8 cellular contexts compared by ENCODE assay signal in genomic region chrX:119488749-119489148, GRCh38. TPM values are rescaled to one million over a fixed set of nuclear protein-coding genes. Genes with fewer than 3 reads are reported as not detected.
DNase-seq lines count a peak whose midpoint lies in the region; ATAC-seq and TF ChIP-seq lines count a peak whose summit lies in the region.

No MANE protein-coding gene starts in this region.

- ATAC-seq in lower lobe of right lung (peak; percentile 63 to 68), upper lobe of left lung (ENCODE audit: low FRiP score in 2 of 2) (peak; percentile 56 to 59), HG02759 (IDR thresholded peaks at IDR 0.05; ENCODE audit: unreplicated experiment) (no peak), HG03039 (IDR thresholded peaks at IDR 0.05; ENCODE audit: unreplicated experiment) (no peak)

- intact Hi-C loops in lower lobe of right lung (cut with DNase I): no loop called here

- TF ChIP-seq CTCF in HFF-Myc (IDR thresholded peaks at IDR 0.05; ENCODE audit: low read depth, low read length, missing control alignments) (peak; percentile 47), lower lobe of right lung (IDR thresholded peaks at IDR 0.05) (peak; percentile 54), upper lobe of left lung (IDR thresholded peaks at IDR 0.05) (peak in 5 of 6 experiments; percentile 45 to 55 (median 50))

- H3K36me3 ChIP-seq in lower lobe of right lung (no peaks in the 10 kb centered on the region), upper lobe of left lung (no peaks in the 10 kb centered on the region)

- H3K4me1 ChIP-seq in lower lobe of right lung (no peaks in the 10 kb centered on the region), upper lobe of left lung (no peaks in the 10 kb centered on the region)

- 9 to 29% methylated on average over 8 of the region's 8 CpGs for whole genome bisulfite sequencing in upper lobe of left lung, 2 donors

- no peaks in the 10 kb centered on the region for H3K27me3 ChIP-seq in lower lobe of right lung (ENCODE audit: low read depth)
- no peaks in the 10 kb centered on the region for H3K27me3 ChIP-seq in upper lobe of left lung

- peak; percentile 56 for DNase-seq in D341Med (ENCODE audit: low spot score)
- DNase-seq in HFF-Myc (ENCODE audit: extremely low read depth, low read depth): no peak
- peak; percentile 40 for DNase-seq in RPMI7951 (ENCODE audit: low read depth)
- DNase-seq in cerebellum (ENCODE audit: low spot score): peak; percentile 51
- peak; percentile 47 for DNase-seq in lower lobe of right lung
- DNase-seq in upper lobe of left lung: peak in 1 of 2 donors; percentile 52

- TF ChIP-seq POLR2A in upper lobe of left lung (IDR thresholded peaks at IDR 0.05): no peak

- no peak overlapping the region for H3K4me3 ChIP-seq in HFF-Myc (replicated peaks; ENCODE audit: low read depth, low read length)
- no peak overlapping the region for H3K4me3 ChIP-seq in lower lobe of right lung
- no peak overlapping the region for H3K4me3 ChIP-seq in upper lobe of left lung

- H3K9me3 ChIP-seq in lower lobe of right lung (no peaks in the 10 kb centered on the region), upper lobe of left lung (no peaks in the 10 kb centered on the region)

- H3K27ac ChIP-seq in lower lobe of right lung (no peak overlapping the region), upper lobe of left lung (no peak overlapping the region)

- TF ChIP-seq EP300 in upper lobe of left lung (IDR thresholded peaks at IDR 0.05): no peak

RNA-seq across cellular contexts. Expression of gene SLC25A5, which starts 20.5 kb away (rescaled TPM):
- 289 and 310 TPM in 2 replicates for total RNA-seq in RPMI7951 (2014; rRNA removed; shearing (Covaris generic))
- total RNA-seq in cerebellum (80.8 TPM), lower lobe of right lung (334 TPM), upper lobe of left lung (100 to 1,000 TPM; 180 to 494 (median 325) TPM)

Comparison
In these comparisons a context has a peak if more than half of its experiments do, and no peak if none do; other contexts are left out.
1. ATAC-seq: peak in lower lobe of right lung (2 of 2) and upper lobe of left lung (2 of 2); none in HG02759 (single experiment) and HG03039 (single experiment).
2. Peak in every context shown above with its lines, with median percentiles within 50 percentile points of each other: CTCF ChIP-seq.